Comparison of ENCODE assay signal across 8 cellular contexts in the genomic region with DNA sequence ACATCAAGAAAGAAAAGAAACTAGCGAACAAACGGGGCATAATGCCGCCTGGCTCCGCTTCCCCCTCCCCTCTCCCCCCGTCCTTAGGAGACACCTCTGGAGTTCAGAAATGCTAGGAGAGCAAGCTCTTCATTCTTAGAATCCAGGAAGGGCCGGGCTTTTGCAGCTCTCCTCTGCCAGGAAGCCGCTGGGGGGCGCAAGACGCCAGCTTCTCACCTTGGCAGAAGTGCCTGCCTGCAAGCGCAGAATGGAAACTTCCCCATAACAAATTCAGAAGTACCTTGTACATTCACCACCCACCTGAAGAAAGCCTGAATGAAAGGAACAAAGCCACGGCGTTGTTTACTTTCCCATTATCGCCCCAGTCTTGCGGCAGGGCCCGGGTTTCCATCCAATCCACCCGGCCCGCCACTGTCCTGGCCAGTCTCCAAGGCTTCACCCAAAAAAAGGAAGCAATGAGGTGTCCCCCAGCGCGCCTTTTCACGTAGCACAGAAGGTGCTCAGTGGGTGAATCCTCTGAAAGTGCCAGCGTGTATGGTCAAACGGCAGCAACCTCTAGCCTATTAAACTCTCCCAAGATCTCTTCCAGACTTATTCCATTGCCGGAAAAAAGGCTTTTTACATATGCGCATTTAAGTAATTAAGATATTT. TPM values are rescaled to one million over a fixed set of nuclear protein-coding genes. Genes with fewer than 3 reads are reported as not detected.
A peak's percentile ranks its signal among the peaks of the same experiment; 100 is the strongest.
DNase-seq lines count a peak whose midpoint lies in the region; FAIRE-seq and TF ChIP-seq lines count a peak whose summit lies in the region.

No MANE protein-coding gene starts in this region.

- WGBS in GM23248 (ENCODE audit: low coverage in 1 of 2, low lambda C conversion rate in 2 of 2, missing lambda C conversion rate in 2 of 2), 2 experiments, result 1 to 2% methylated on average over 24 of the region's 24 CpGs

- H3K4me1 ChIP-seq in GM23248 (ENCODE audit: insufficient read depth), result peaks cover 25% of the 10 kb centered on the region; the same call in 1 of the 2 replicates

- H3K9me3 ChIP-seq in GM23248 (ENCODE audit: low read depth), result no peaks in the 10 kb centered on the region

- no peaks in the 10 kb centered on the region for H3K79me2 ChIP-seq in GM23248 (ENCODE audit: insufficient read depth)

- no peaks in the 10 kb centered on the region for H3K36me3 ChIP-seq in GM23248 (ENCODE audit: low read depth)

- no peak overlapping the region for H3K9ac ChIP-seq in GM23248

- H3K4me2 ChIP-seq in GM23248 (ENCODE audit: unreplicated experiment), result peak overlapping the region; percentile 71

- H2AFZ ChIP-seq in GM23248, result no peak overlapping the region

- in situ Hi-C loops in GM23248 (cut with MboI), result loop anchor here (5.0 kb wide), 1 partner anchor 504 kb away; no protein-coding TSS in a partner anchor
- in situ Hi-C loops in astrocyte of the cerebellum (cut with HindIII; ENCODE audit: low sequenced_read_pairs), result loop anchor here (5.0 kb wide), 2 partner anchors 389 to 499 kb away; no protein-coding TSS in a partner anchor

- H3K9me2 ChIP-seq in GM23248 (ENCODE audit: insufficient read depth), result no peaks in the 10 kb centered on the region

- no peak for FAIRE-seq in urothelium cell line (lab: Jason Lieb, UNC)

- peak overlapping the region; percentile 63 for H3K4me3 ChIP-seq in GM23248
- H3K4me3 ChIP-seq in astrocyte of the cerebellum (ENCODE audit: low read depth, low read length), result peak overlapping the region; percentile 47

- H4K20me1 ChIP-seq in GM23248 (ENCODE audit: insufficient read depth), result no peaks in the 10 kb centered on the region

- TF ChIP-seq CTCF in AG09319 (IDR thresholded peaks at IDR 0.05; ENCODE audit: low read depth, low read length), result peak; percentile 97
- TF ChIP-seq CTCF in astrocyte of the cerebellum (IDR thresholded peaks at IDR 0.05; ENCODE audit: low read depth, low read length, missing control alignments), result peak; percentile 93

- no peak overlapping the region for H3K27ac ChIP-seq in GM23248

- peaks cover 10% of the 10 kb centered on the region; the same call in 1 of the 2 replicates for H3K27me3 ChIP-seq in GM23248 (replicated peaks; ENCODE audit: insufficient read depth)

- peaks cover 13% of the 10 kb centered on the region for H3F3A ChIP-seq in GM23248 (ENCODE audit: insufficient read depth)

- peak; percentile 62 for DNase-seq in AG09319 (ENCODE audit: extremely low read depth, low read depth)
- DNase-seq in GM23248, result peak; percentile 88
- peak; percentile 85 to 93 for DNase-seq in NCI-H1930 (lab: John Stamatoyannopoulos, UW)
- peak; percentile 82 for DNase-seq in T-helper 9 cell
- peak; percentile 69 for DNase-seq in astrocyte of the cerebellum (ENCODE audit: low read depth)
- DNase-seq in hippocampal formation (lab: John Stamatoyannopoulos, UW), result peak; percentile 74 to 85
- peak; percentile 88 for DNase-seq in putamen (ENCODE audit: low spot score)
- peak; percentile 78 for DNase-seq in urothelium cell line (ENCODE audit: low spot score)

RNA-seq across cellular contexts. Expression of gene GADD45G, which starts 1.7 kb away (rescaled TPM):
- total RNA-seq in GM23248 (2014; rRNA removed; shearing (Covaris generic)), result 0.54 TPM in 1 of 2 replicates, not detected in the other
- 1.0 and 1.2 TPM in 2 replicates for polyA plus RNA-seq in GM23248 (2016; fragmentation: Nextera tagmentation; extraction: Ambion mirVana)
